In the genomic region with DNA sequence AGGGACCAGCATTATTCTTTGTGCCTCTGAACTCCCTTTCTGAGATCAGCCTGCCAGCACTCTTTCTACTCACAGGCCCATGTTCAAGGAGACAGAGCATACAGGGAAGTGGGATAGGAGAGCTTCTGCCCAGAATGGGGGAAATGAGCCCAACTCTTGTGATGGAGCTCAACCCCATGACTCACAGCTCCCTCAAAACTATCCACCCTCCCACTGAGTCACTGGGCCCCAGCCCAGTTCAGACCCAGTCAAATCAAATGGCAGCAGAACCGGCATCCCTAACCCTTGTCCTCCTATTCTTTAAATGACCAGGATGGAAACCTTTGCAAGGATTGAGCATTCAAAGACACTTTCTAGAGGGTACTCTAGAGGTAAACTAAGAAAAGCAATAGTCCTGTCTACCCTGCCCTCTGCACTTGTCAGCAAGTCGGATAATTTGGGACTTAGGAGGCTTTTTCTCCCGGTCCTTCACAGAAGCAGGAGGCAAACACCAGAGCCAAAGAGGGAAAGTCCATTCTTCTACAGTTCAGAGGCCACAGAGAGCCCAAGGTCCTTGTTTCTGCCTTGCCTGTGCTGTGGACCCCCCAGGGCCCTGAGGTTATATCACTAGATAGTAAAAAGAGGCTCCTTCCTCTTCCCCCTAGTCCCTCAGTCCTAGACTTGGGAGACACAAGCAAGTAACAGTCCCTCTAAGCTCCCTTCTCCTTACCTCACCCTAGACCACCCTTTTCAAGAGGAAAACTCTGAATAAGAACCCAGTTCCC, we compare ENCODE assay signal across 8 cellular contexts. TPM values are rescaled to one million over a fixed set of nuclear protein-coding genes. Genes with fewer than 3 reads are reported as not detected.
DNase-seq lines count a peak whose midpoint lies in the region; ATAC-seq and TF ChIP-seq lines count a peak whose summit lies in the region.

No MANE protein-coding gene starts in this region.

- in situ Hi-C loops in brain microvascular endothelial cell (cut with HindIII; ENCODE audit: low pct_ligation_motif_present, low sequenced_read_pairs): no loop called here

- ATAC-seq in heart right ventricle (no peak), left ventricle myocardium superior (no peak), GM19452 (IDR thresholded peaks at IDR 0.05; ENCODE audit: unreplicated experiment) (no peak)

- DNase-seq in heart right ventricle (no peak), left ventricle myocardium superior (no peak), brain microvascular endothelial cell (peak; percentile 32), medulla oblongata (ENCODE audit: extremely low spot score) (peak; percentile 59), tibial artery (peak; percentile 80 to 84), T1000 (lab: John Stamatoyannopoulos, UW) (no peak)
- DNase-seq in stimulated activated CD4-positive, alpha-beta T cell treated with anti-CD3 and anti-CD28 coated beads, Interleukin-12 subunit alpha, Interleukin-12 subunit beta, amount 100 ng/mL, for 4 hours: no peak

- intact Hi-C loops in heart right ventricle (cut with DNase I) (loop anchor here in 6 of 10 donors (5.0 to 10.0 kb wide), 7 partner anchors 40 to 442 kb away; a partner anchor contains a TSS), left ventricle myocardium superior (cut with micrococcal nuclease) (loop anchor here (10.0 kb wide), 1 partner anchor 362 kb away; no protein-coding TSS in a partner anchor), tibial artery (cut with DNase I; ENCODE audit: low total_unique reads) (loop anchor here (5.0 kb wide), 1 partner anchor 120 kb away; no protein-coding TSS in a partner anchor)

- H3K27me3 ChIP-seq in heart right ventricle: no peaks in the 10 kb centered on the region
- H3K27me3 ChIP-seq in brain microvascular endothelial cell (replicated peaks): no peaks in the 10 kb centered on the region
- no peaks in the 10 kb centered on the region for H3K27me3 ChIP-seq in tibial artery

- H3K4me1 ChIP-seq in heart right ventricle: peaks cover 17 to 72% (median 55%) of the 10 kb centered on the region in 9 donors
- H3K4me1 ChIP-seq in tibial artery: peaks cover 4 to 71% (median 60%) of the 10 kb centered on the region in 4 donors

- peak overlapping the region in 6 of 10 donors; percentile 70 to 89 (median 85) for H3K4me3 ChIP-seq in heart right ventricle
- peak overlapping the region; percentile 18 for H3K4me3 ChIP-seq in brain microvascular endothelial cell (ENCODE audit: low read depth, low read length)
- peak overlapping the region in 1 of 2 donors; percentile 79 for H3K4me3 ChIP-seq in tibial artery

- H3K36me3 ChIP-seq in heart right ventricle (peaks cover 0 to 17% (median 10%) of the 10 kb centered on the region in 9 donors), brain microvascular endothelial cell (replicated peaks) (peaks cover 11% of the 10 kb centered on the region), tibial artery (peaks cover 11 to 13% (median 11%) of the 10 kb centered on the region in 3 donors)

- H3K9me3 ChIP-seq in heart right ventricle (no peaks in the 10 kb centered on the region), tibial artery (no peaks in the 10 kb centered on the region)

- WGBS in heart right ventricle, 2 donors: 76 to 83% methylated on average over 3 of the region's 3 CpGs

- H3K27ac ChIP-seq in heart right ventricle (peak overlapping the region in 9 of 10 donors; percentile 75 to 98 (median 87)), brain microvascular endothelial cell (peak overlapping the region; percentile 87), tibial artery (peak overlapping the region; percentile 97 to 100)

- TF ChIP-seq CTCF in heart right ventricle (IDR thresholded peaks at IDR 0.05): no peak
- no peak for TF ChIP-seq CTCF in brain microvascular endothelial cell (IDR thresholded peaks at IDR 0.05; ENCODE audit: low read depth, low read length, missing control alignments)
- TF ChIP-seq CTCF in tibial artery (IDR thresholded peaks at IDR 0.05): no peak

RNA-seq across cellular contexts. Expression of a gene that starts 3.2 kb away (rescaled TPM):
- total RNA-seq in heart right ventricle (10 to 100 TPM; 12.2 to 20.3 (median 17.1) TPM), left ventricle myocardium superior (15.6 TPM)
- 10 to 100 TPM; 25.5 to 31.6 TPM for polyA plus RNA-seq in heart right ventricle

RNA-seq across cellular contexts. Expression of a gene that starts 9.5 kb away (rescaled TPM):
- total RNA-seq in heart right ventricle (100 to 1,000 TPM; 122 to 153 (median 127) TPM), left ventricle myocardium superior (150 TPM)
- 100 to 1,000 TPM in 1 of 2 donors, 10 to 100 TPM in 1; 43.7 to 151 TPM for polyA plus RNA-seq in heart right ventricle

RNA-seq across cellular contexts. Expression of a gene that starts 16.0 kb away (rescaled TPM):
- total RNA-seq in heart right ventricle (10 to 100 TPM in 4 of 10 donors, 1 to 10 TPM in 6; 8.2 to 12.3 (median 9.9) TPM), left ventricle myocardium superior (9.5 TPM)
- 10 to 100 TPM; 10.6 to 10.7 TPM for polyA plus RNA-seq in heart right ventricle

RNA-seq across cellular contexts. Expression of a gene that starts 32.7 kb away (rescaled TPM):
- total RNA-seq in heart right ventricle (1 to 10 TPM; 2.6 to 9.8 (median 4.5) TPM), left ventricle myocardium superior (4.4 TPM)
- 1 to 10 TPM; 3.4 to 6.4 TPM for polyA plus RNA-seq in heart right ventricle

RNA-seq across cellular contexts. Expression of a gene that starts 40.0 kb away (rescaled TPM):
- total RNA-seq in heart right ventricle (100 to 1,000 TPM; 227 to 385 (median 300) TPM), left ventricle myocardium superior (233 TPM)
- 100 to 1,000 TPM in 1 of 2 donors, 10 to 100 TPM in 1; 69.9 to 248 TPM for polyA plus RNA-seq in heart right ventricle

Comparison
In these comparisons a context has a peak if more than half of its experiments do, and no peak if none do; other contexts are left out.
1. DNase-seq: peak in brain microvascular endothelial cell (single experiment), medulla oblongata (single experiment) and tibial artery (2 of 2); none in heart right ventricle (0 of 2), left ventricle myocardium superior (single experiment), T1000 (single experiment) and stimulated activated CD4-positive, alpha-beta T cell treated with anti-CD3 and anti-CD28 coated beads, Interleukin-12 subunit alpha, Interleukin-12 subunit beta, amount 100 ng/mL, for 4 hours (single experiment).
2. Peak in every context shown above with its lines, with median percentiles within 50 percentile points of each other: H3K27ac ChIP-seq.